3 cellular contexts compared by ENCODE assay signal in the genomic region with DNA sequence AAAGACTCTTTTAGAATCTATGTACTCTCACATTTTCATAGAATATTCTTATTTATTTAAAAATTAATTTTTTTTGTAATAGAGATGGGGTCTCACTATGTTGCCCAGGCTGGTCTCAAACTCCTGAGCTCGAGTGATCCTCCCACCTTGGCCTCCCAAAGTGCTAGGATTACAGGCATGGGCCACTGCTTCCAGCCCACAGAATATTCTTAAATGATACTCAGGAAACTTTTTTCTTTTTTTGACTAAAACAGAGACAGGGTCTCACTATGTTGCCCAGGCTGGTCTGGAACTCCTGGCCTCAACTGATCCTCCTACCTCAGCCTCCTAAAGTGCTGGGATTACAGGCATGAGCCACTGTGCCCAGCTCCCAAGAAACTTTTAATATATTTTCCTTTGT.
TF ChIP-seq lines count a peak whose summit lies in the region.

No MANE protein-coding gene starts in this region.

TF ChIP-seq in HEK293, 187 proteins besides CTCF, POLR2A, EP300 and RAD21:
- peak; percentile 82 for TF ChIP-seq ZNF121 (tag by site-specific recombination; IDR thresholded peaks at IDR 0.05)
TF ChIP-seq in HEK293: peak in this region for 1; not testable (repeated sequence) for 186.

TF ChIP-seq in WTC11, 78 proteins besides CTCF, POLR2A, EP300 and RAD21:
- peak; percentile 29; the same call in 1 of the 2 replicates for TF ChIP-seq ZNF121 (CRISPR knock-in tag; IDR thresholded peaks at IDR 0.05)
- TF ChIP-seq GTF2I (CRISPR knock-in tag; conservative IDR thresholded peaks at IDR 0.05), result 0 out of 2 replicates have a peak, but pooled peaks have one; percentile 21

TF ChIP-seq in K562, 482 proteins besides CTCF, POLR2A, EP300 and RAD21:
- peak; percentile 90 for TF ChIP-seq ZNF121 (CRISPR knock-in tag; conservative IDR thresholded peaks at IDR 0.05)
- TF ChIP-seq RBM25 (IDR thresholded peaks at IDR 0.05; ENCODE audit: low read depth, low read length, severe bottlenecking), result peak; percentile 22
